ENCODE assay signal across 10 cellular contexts in genomic region chr19:4378886-4379285, GRCh38. TPM values are rescaled to one million over a fixed set of nuclear protein-coding genes. Genes with fewer than 3 reads are reported as not detected.
DNase-seq lines count a peak whose midpoint lies in the region; ATAC-seq, FAIRE-seq and TF ChIP-seq lines count a peak whose summit lies in the region.
"Had no signal": no experiment of that assay in that cellular context is flagged by ENCODE, and none has a peak within 500 bp of the region (broad histone marks: within the 10 kb centered on the region; RNA-seq: fewer than 3 reads in every experiment).

No MANE protein-coding gene starts in this region.

- H2AFZ ChIP-seq in HCT116 (ENCODE audit: low read depth, low read length, poor library complexity, severe bottlenecking) = no peak overlapping the region
- H2AFZ ChIP-seq in K562 (ENCODE audit: low read depth, low read length) = no peak overlapping the region
- no peak overlapping the region for H2AFZ ChIP-seq in neural progenitor cell (replicated peaks)

- no peaks in the 10 kb centered on the region for H3K9me3 ChIP-seq in CD4-positive, alpha-beta memory T cell (ENCODE audit: control insufficient read depth in 1 of 2, low read length in 2 of 2)
- no peaks in the 10 kb centered on the region for H3K9me3 ChIP-seq in HCT116 (ENCODE audit: control insufficient read depth in 1 of 2, insufficient read depth in 1 of 2, low read depth in 1 of 2, low read length in 2 of 2)
- no peaks in the 10 kb centered on the region for H3K9me3 ChIP-seq in K562 (replicated peaks; ENCODE audit: control insufficient read depth, insufficient read depth, low read depth, low read length)
- H3K9me3 ChIP-seq in neural progenitor cell (ENCODE audit: low read depth) = no peaks in the 10 kb centered on the region

- intact Hi-C loops in CD4-positive, alpha-beta memory T cell (cut with micrococcal nuclease) = no loop called here
- intact Hi-C loops in HCT116 (cut with micrococcal nuclease) = no loop called here
- intact Hi-C loops in K562 (cut with micrococcal nuclease) = no loop called here
- intact Hi-C loops in dorsolateral prefrontal cortex (cut with DNase I) = no loop called here

- H3K27me3 ChIP-seq in CD4-positive, alpha-beta memory T cell (ENCODE audit: insufficient read depth, low read length) = no peaks in the 10 kb centered on the region
- H3K27me3 ChIP-seq in HCT116 (ENCODE audit: insufficient read depth, low read length) (no peaks in the 10 kb centered on the region), K562 (ENCODE audit: control insufficient read depth in 2 of 2, insufficient read depth in 2 of 2, low read length in 2 of 2) (no peaks in the 10 kb centered on the region), neural progenitor cell (no peaks in the 10 kb centered on the region), dorsolateral prefrontal cortex (no peaks in the 10 kb centered on the region)

- in situ Hi-C loops in K562 (cut with MboI) = no loop called here

- no peak for DNase-seq in CD4-positive, alpha-beta memory T cell
- DNase-seq in HCT116 (ENCODE audit: low read depth, low spot score) = no peak
- DNase-seq in K562 (ENCODE audit: extremely low read depth in 1 of 4, low spot score in 3 of 4) = no peak
- DNase-seq in neural progenitor cell (ENCODE audit: low spot score) = no peak
- no peak for DNase-seq in NCI-H510A (lab: John Stamatoyannopoulos, UW)
- DNase-seq in dorsolateral prefrontal cortex = no peak
- DNase-seq: DMS 273 treated with DMSO at 0.1 percent for 48 hours, NCI-H774 had no signal

- no peak overlapping the region for H3K4me3 ChIP-seq in CD4-positive, alpha-beta memory T cell (ENCODE audit: low read length in 2 of 2)
- H3K4me3 ChIP-seq in HCT116 (replicated peaks in 1 of 2; ENCODE audit: low read depth in 1 of 2, low read length in 2 of 2) = no peak overlapping the region
- H3K4me3 ChIP-seq in K562 = no peak overlapping the region
- no peak overlapping the region for H3K4me3 ChIP-seq in neural progenitor cell
- no peak overlapping the region for H3K4me3 ChIP-seq in dorsolateral prefrontal cortex

- no peak for TF ChIP-seq POLR2A in HCT116 (IDR thresholded peaks at IDR 0.05; ENCODE audit: borderline replicate concordance, extremely low read depth, insufficient read depth, insufficient read length)
- TF ChIP-seq POLR2A in K562 (conservative IDR thresholded peaks at IDR 0.05) = no peak

- H3K9me3 Mint-ChIP-seq in CD4-positive, alpha-beta memory T cell = no peaks in the 10 kb centered on the region
- no peaks in the 10 kb centered on the region for H3K9me3 Mint-ChIP-seq in neural progenitor cell

- FAIRE-seq in K562 (lab: Jason Lieb, UNC) = no peak

- peak overlapping the region; percentile 88 to 99 (median 98) for H3K27ac Mint-ChIP-seq in CD4-positive, alpha-beta memory T cell
- H3K27ac Mint-ChIP-seq in neural progenitor cell = peak overlapping the region; percentile 44

- BruUV-seq in HCT116 (replicated peaks; lab: Mats Ljungman, UMichigan) (no TSS peak), K562 (replicated peaks; lab: Mats Ljungman, UMichigan) (no TSS peak)

- no peak for TF ChIP-seq EP300 in K562 (IDR thresholded peaks at IDR 0.05; ENCODE audit: low read length)

- POLR2A ChIA-PET in CD4-positive, alpha-beta memory T cell (lab: Charles Lee; ENCODE audit: partially characterized antibody) = interaction anchor here (2.1 to 2.4 kb wide), 2 partner anchors 9 to 23 kb away, joined by 12 to 22 read pairs; partner anchors contain the start of gene CHAF1A
- POLR2A ChIA-PET in HCT116 (lab: Charles Lee) (no interaction called here), K562 (lab: Yijun Ruan, JAX) (interaction anchor here (1.0 to 4.1 kb wide), 3 partner anchors 9 to 16 kb away, joined by 3 to 16 read pairs (median 6); no protein-coding TSS in a partner anchor)

- peak overlapping the region; percentile 78 for H3K27ac ChIP-seq in CD4-positive, alpha-beta memory T cell (ENCODE audit: low read depth, low read length)
- H3K27ac ChIP-seq in HCT116 (ENCODE audit: low read depth, low read length) (no peak overlapping the region), K562 (ENCODE audit: extremely low read depth, low read depth, low read length) (no peak overlapping the region), neural progenitor cell (no peak overlapping the region), dorsolateral prefrontal cortex (peak overlapping the region in 7 of 59 donors; percentile 5 to 56 (median 41))

- peaks cover 73% of the 10 kb centered on the region for H3K4me1 ChIP-seq in CD4-positive, alpha-beta memory T cell (ENCODE audit: insufficient read depth, low read length)
- H3K4me1 ChIP-seq in HCT116 (ENCODE audit: control insufficient read depth in 1 of 2, insufficient read depth in 2 of 2, low read length in 2 of 2) (peaks cover 63 to 74% of the 10 kb centered on the region in 2 experiments), K562 (replicated peaks in 1 of 2; ENCODE audit: control insufficient read depth in 2 of 2, insufficient read depth in 2 of 2, low read length in 2 of 2) (peaks cover 65 to 84% of the 10 kb centered on the region in 2 experiments), neural progenitor cell (peaks cover 23% of the 10 kb centered on the region)

- peaks cover 2 to 9% of the 10 kb centered on the region in 2 donors for H3K36me3 Mint-ChIP-seq in CD4-positive, alpha-beta memory T cell
- peaks cover 4% of the 10 kb centered on the region for H3K36me3 Mint-ChIP-seq in neural progenitor cell

- H4K20me1 ChIP-seq in HCT116 (ENCODE audit: insufficient read depth) (peaks cover 3% of the 10 kb centered on the region; the same call in 1 of the 2 replicates), K562 (replicated peaks; ENCODE audit: control insufficient read depth, insufficient read depth, low read length) (peaks cover 21% of the 10 kb centered on the region), neural progenitor cell (ENCODE audit: low read depth) (peaks cover 68% of the 10 kb centered on the region)

- H3K36me3 ChIP-seq in CD4-positive, alpha-beta memory T cell (ENCODE audit: insufficient read depth, low read length) = peaks cover 5% of the 10 kb centered on the region
- no peaks in the 10 kb centered on the region for H3K36me3 ChIP-seq in HCT116 (ENCODE audit: control insufficient read depth in 1 of 2, insufficient read depth in 2 of 2, low read length in 2 of 2)
- peaks cover 44% of the 10 kb centered on the region; the same call in 2 of the 3 replicates for H3K36me3 ChIP-seq in K562 (ENCODE audit: control insufficient read depth, insufficient read depth, low read length)
- H3K36me3 ChIP-seq in neural progenitor cell = no peaks in the 10 kb centered on the region

- H3K9ac ChIP-seq in HCT116 (ENCODE audit: low read length) (no peak overlapping the region), K562 (ENCODE audit: insufficient read depth in 1 of 2, low read depth in 2 of 2, low read length in 2 of 2) (no peak overlapping the region; a peak in 1 of 4 replicates), neural progenitor cell (no peak overlapping the region)

- H3F3A ChIP-seq in neural progenitor cell (ENCODE audit: low read depth) = peaks cover 13% of the 10 kb centered on the region

- TF ChIP-seq RAD21 in HCT116 (IDR thresholded peaks at IDR 0.05; ENCODE audit: low read depth) (no peak), K562 (CRISPR knock-in tag; conservative IDR thresholded peaks at IDR 0.05 in 1 of 2, IDR thresholded peaks at IDR 0.05 in 1 of 2) (no peak)

- ATAC-seq in HCT116 (no peak), K562 (no peak), GM21381 (IDR thresholded peaks at IDR 0.05; ENCODE audit: unreplicated experiment) (no peak)
- no peak for ATAC-seq in activated CD4-positive, CD25-positive, alpha-beta regulatory T cell treated with anti-CD3 and anti-CD28 coated beads, Interleukin-2, amount 50 U/mL, for 24 hours

- TF ChIP-seq CTCF in HCT116 (IDR thresholded peaks at IDR 0.05 in 2 of 3, conservative IDR thresholded peaks at IDR 0.05 in 1 of 3; ENCODE audit: borderline replicate concordance in 1 of 3, insufficient read depth in 1 of 3, low read depth in 2 of 3, low read length in 2 of 3) (no peak), K562 (IDR thresholded peaks at IDR 0.05 in 2 of 3, conservative IDR thresholded peaks at IDR 0.05 in 1 of 3; ENCODE audit: insufficient read depth in 2 of 3, low read depth in 1 of 3, low read length in 3 of 3) (no peak), neural progenitor cell (IDR thresholded peaks at IDR 0.05) (no peak), dorsolateral prefrontal cortex (IDR thresholded peaks at IDR 0.05 in 54 of 56, conservative IDR thresholded peaks at IDR 0.05 in 2 of 56; ENCODE audit: low read depth in 1 of 56, partially characterized antibody in 56 of 56) (no peak)

- H3K9me2 ChIP-seq in HCT116 (ENCODE audit: insufficient read depth) = no peaks in the 10 kb centered on the region

- H3K27me3 Mint-ChIP-seq in CD4-positive, alpha-beta memory T cell = no peaks in the 10 kb centered on the region
- H3K27me3 Mint-ChIP-seq in neural progenitor cell (ENCODE audit: insufficient read depth, low read depth) = peaks cover 5% of the 10 kb centered on the region

- CTCF ChIA-PET in CD4-positive, alpha-beta memory T cell (lab: Charles Lee; ENCODE audit: partially characterized antibody) = interaction anchor here (1.6 to 2.8 kb wide), 2 partner anchors 9 to 21 kb away, joined by 4 to 15 read pairs; partner anchors contain the start of gene SH3GL1
- CTCF ChIA-PET in HCT116 (lab: Charles Lee) (no interaction called here), K562 (lab: Yijun Ruan, JAX; ENCODE audit: low intra/inter-chr PET ratio) (no interaction called here)

- H3K4me2 ChIP-seq in HCT116 (ENCODE audit: low read length) (peak overlapping the region; percentile 50), K562 (ENCODE audit: insufficient read depth, low read length) (no peak overlapping the region), neural progenitor cell (no peak overlapping the region)

- WGBS in K562 (ENCODE audit: insufficient coverage, low coverage, missing lambda C conversion rate) = 89% methylated on average over 11 of the region's 11 CpGs

- H3K4me1 Mint-ChIP-seq in CD4-positive, alpha-beta memory T cell = peaks cover 27 to 69% (median 46%) of the 10 kb centered on the region in 4 donors
- H3K4me1 Mint-ChIP-seq in neural progenitor cell = peaks cover 44% of the 10 kb centered on the region

- H3K79me2 ChIP-seq in HCT116 (ENCODE audit: insufficient read depth, low read length) = peaks cover 80% of the 10 kb centered on the region
- peaks cover 88% of the 10 kb centered on the region for H3K79me2 ChIP-seq in K562 (ENCODE audit: control insufficient read depth, insufficient read depth, low read length)
- peaks cover 48% of the 10 kb centered on the region for H3K79me2 ChIP-seq in neural progenitor cell (ENCODE audit: low read depth)

- peak overlapping the region in 7 of 8 donors; percentile 17 to 92 (median 87) for H3K4me3 Mint-ChIP-seq in CD4-positive, alpha-beta memory T cell
- no peak overlapping the region for H3K4me3 Mint-ChIP-seq in neural progenitor cell

- RAD21 ChIA-PET in HCT116 (lab: Charles Lee; ENCODE audit: low non-redundant PET in 1 of 2, low total read pairs in 2 of 2, uncharacterized antibody in 2 of 2, unreplicated experiment in 2 of 2) = no interaction called here

- H3K9me1 ChIP-seq in K562 (ENCODE audit: control insufficient read depth, insufficient read depth, low read length) = no peaks in the 10 kb centered on the region

RNA-seq across cellular contexts. Expression of gene SH3GL1, which starts 21.5 kb away (rescaled TPM):
- total RNA-seq in CD4-positive, alpha-beta memory T cell = 10 to 100 TPM; 40.1 to 45.6 TPM
- 10 to 100 TPM; 19.7 to 28.2 TPM for polyA plus RNA-seq in CD4-positive, alpha-beta memory T cell
- 86.0 TPM for total RNA-seq in HCT116 (2021; ENCODE audit: unreplicated experiment)
- 78.9 and 84.1 TPM in 2 replicates for polyA plus RNA-seq in HCT116 (2012)
- 74.6 and 119 TPM in 2 replicates for total RNA-seq in K562 (2011; cell fraction: chromatin; rRNA removed; ENCODE audit: low replicate concordance)
- total RNA-seq in K562 (2011; cell fraction: nucleolus; rRNA removed) = 59.7 and 60.0 TPM in 2 replicates
- total RNA-seq in K562 (2011; cell fraction: nucleoplasm; rRNA removed) = 58.7 and 78.3 TPM in 2 replicates
- 48.0 and 60.1 TPM in 2 replicates for total RNA-seq in K562 (2014; rRNA removed)
- total RNA-seq in K562 (2014; rRNA removed; fragmentation: Illumina TruSeq; extraction: Trizol) = 6.1 and 9.4 TPM in 2 replicates
- total RNA-seq in K562 (2015; rRNA removed; fragmentation: Illumina TruSeq; extraction: Trizol) = 28.6 and 29.1 TPM in 2 replicates
- total RNA-seq in K562 (2021) = 72.0 and 75.3 TPM in 2 replicates
- 25.7 and 44.0 TPM in 2 replicates for polyA plus RNA-seq in K562 (2011; rRNA removed)
- polyA plus RNA-seq in K562 (2011; cell fraction: cytosol; rRNA removed) = 41.8 and 96.4 TPM in 2 replicates
- 68.2 and 94.2 TPM in 2 replicates for polyA plus RNA-seq in K562 (2011; cell fraction: nucleus; rRNA removed)
- 51.2 and 58.7 TPM in 2 replicates for polyA plus RNA-seq in K562 (2012)
- polyA plus RNA-seq in K562 (2014; fragmentation: Illumina TruSeq; extraction: Trizol) = 25.5 and 57.0 TPM in 2 replicates
- 1 to 10 TPM; 1.7 to 2.1 TPM for polyA plus RNA-seq in K562 (2014; fragmentation: Nextera tagmentation; extraction: Ambion mirVana)
- 58.5 and 64.7 TPM in 2 replicates for polyA plus RNA-seq in K562 (2014; rRNA removed)
- polyA minus RNA-seq in K562 (2011; rRNA and poly(A)+ RNA removed) = 8.2 and 13.7 TPM in 2 replicates
- 31.3 and 36.5 TPM in 2 replicates for polyA minus RNA-seq in K562 (2011; cell fraction: cytosol; rRNA and poly(A)+ RNA removed)
- 17.4 and 22.5 TPM in 2 replicates for polyA minus RNA-seq in K562 (2011; cell fraction: nucleus; rRNA and poly(A)+ RNA removed)
- 25.3 and 87.0 TPM in 2 replicates for total RNA-seq in neural progenitor cell (ENCODE audit: low replicate concordance)
- total RNA-seq in dorsolateral prefrontal cortex = 10 to 100 TPM; 34.0 to 85.4 (median 48.4) TPM

RNA-seq across cellular contexts. Expression of gene CHAF1A, which starts 23.6 kb away (rescaled TPM):
- 10 to 100 TPM; 13.9 to 18.1 TPM for total RNA-seq in CD4-positive, alpha-beta memory T cell
- 1 to 10 TPM; 2.8 to 4.5 TPM for polyA plus RNA-seq in CD4-positive, alpha-beta memory T cell
- total RNA-seq in HCT116 (2021; ENCODE audit: unreplicated experiment) (69.9 TPM), K562 (2014; rRNA removed) (61.1 and 78.3 TPM in 2 replicates), K562 (2014; rRNA removed; fragmentation: Illumina TruSeq; extraction: Trizol) (32.5 and 42.6 TPM in 2 replicates), K562 (2015; rRNA removed; fragmentation: Illumina TruSeq; extraction: Trizol) (51.4 and 51.8 TPM in 2 replicates), K562 (2021) (78.6 and 86.9 TPM in 2 replicates), neural progenitor cell (ENCODE audit: low replicate concordance) (37.5 and 82.1 TPM in 2 replicates), dorsolateral prefrontal cortex (10 to 100 TPM in 102 of 120 experiments, 1 to 10 TPM in 18; 6.7 to 22.2 (median 13.1) TPM)
- 31.9 and 32.2 TPM in 2 replicates for polyA plus RNA-seq in HCT116 (2012)
- total RNA-seq in K562 (2011; cell fraction: chromatin; rRNA removed; ENCODE audit: low replicate concordance) = 122 and 169 TPM in 2 replicates
- total RNA-seq in K562 (2011; cell fraction: nucleolus; rRNA removed) = 101 and 121 TPM in 2 replicates
- total RNA-seq in K562 (2011; cell fraction: nucleoplasm; rRNA removed) = 83.4 and 88.4 TPM in 2 replicates
- polyA plus RNA-seq in K562 (2011; rRNA removed) (32.0 and 35.3 TPM in 2 replicates), K562 (2014; fragmentation: Illumina TruSeq; extraction: Trizol) (45.2 and 59.3 TPM in 2 replicates), K562 (2014; fragmentation: Nextera tagmentation; extraction: Ambion mirVana) (1 to 10 TPM; 1.6 to 2.1 TPM), K562 (2014; rRNA removed) (65.4 and 73.4 TPM in 2 replicates)
- 33.8 and 95.9 TPM in 2 replicates for polyA plus RNA-seq in K562 (2011; cell fraction: cytosol; rRNA removed)
- 46.7 and 100 TPM in 2 replicates for polyA plus RNA-seq in K562 (2011; cell fraction: nucleus; rRNA removed)
- polyA plus RNA-seq in K562 (2012) = 65.6 and 65.8 TPM in 2 replicates
- polyA minus RNA-seq in K562 (2011; rRNA and poly(A)+ RNA removed) = 33.8 and 38.5 TPM in 2 replicates
- polyA minus RNA-seq in K562 (2011; cell fraction: cytosol; rRNA and poly(A)+ RNA removed) = 43.1 and 61.4 TPM in 2 replicates
- polyA minus RNA-seq in K562 (2011; cell fraction: nucleus; rRNA and poly(A)+ RNA removed) = 35.1 and 42.1 TPM in 2 replicates

RNA-seq across cellular contexts. Expression of gene MPND, which starts 35.5 kb away (rescaled TPM):
- 10 to 100 TPM; 24.7 to 27.0 TPM for total RNA-seq in CD4-positive, alpha-beta memory T cell
- polyA plus RNA-seq in CD4-positive, alpha-beta memory T cell = 1 to 10 TPM; 3.5 to 9.2 TPM
- total RNA-seq in HCT116 (2021; ENCODE audit: unreplicated experiment) (24.3 TPM), K562 (2014; rRNA removed) (3.6 and 5.7 TPM in 2 replicates), K562 (2014; rRNA removed; fragmentation: Illumina TruSeq; extraction: Trizol) (1.5 and 1.9 TPM in 2 replicates), K562 (2015; rRNA removed; fragmentation: Illumina TruSeq; extraction: Trizol) (7.8 and 8.0 TPM in 2 replicates), K562 (2021) (14.0 and 16.2 TPM in 2 replicates), neural progenitor cell (ENCODE audit: low replicate concordance) (10.6 and 30.4 TPM in 2 replicates), dorsolateral prefrontal cortex (10 to 100 TPM; 18.9 to 61.6 (median 32.9) TPM)
- polyA plus RNA-seq in HCT116 (2012) = 22.9 and 27.3 TPM in 2 replicates
- total RNA-seq in K562 (2011; cell fraction: chromatin; rRNA removed; ENCODE audit: low replicate concordance) = 6.5 and 16.7 TPM in 2 replicates
- 12.6 and 12.8 TPM in 2 replicates for total RNA-seq in K562 (2011; cell fraction: nucleolus; rRNA removed)
- total RNA-seq in K562 (2011; cell fraction: nucleoplasm; rRNA removed) = 6.2 and 6.5 TPM in 2 replicates
- polyA plus RNA-seq in K562 (2011; rRNA removed) (3.9 and 4.3 TPM in 2 replicates), K562 (2014; fragmentation: Illumina TruSeq; extraction: Trizol) (5.5 and 7.6 TPM in 2 replicates), K562 (2014; fragmentation: Nextera tagmentation; extraction: Ambion mirVana) (1 to 10 TPM in 1 of 2 experiments, under 1 TPM in 1; 0.25 to 1.3 TPM), K562 (2014; rRNA removed) (5.7 and 9.4 TPM in 2 replicates)
- 4.7 and 8.9 TPM in 2 replicates for polyA plus RNA-seq in K562 (2011; cell fraction: cytosol; rRNA removed)
- 4.8 and 7.2 TPM in 2 replicates for polyA plus RNA-seq in K562 (2011; cell fraction: nucleus; rRNA removed)
- 13.5 and 16.5 TPM in 2 replicates for polyA plus RNA-seq in K562 (2012)
- polyA minus RNA-seq in K562 (2011; rRNA and poly(A)+ RNA removed) = 1.3 and 1.9 TPM in 2 replicates
- 8.7 and 9.4 TPM in 2 replicates for polyA minus RNA-seq in K562 (2011; cell fraction: cytosol; rRNA and poly(A)+ RNA removed)
- 3.2 and 4.0 TPM in 2 replicates for polyA minus RNA-seq in K562 (2011; cell fraction: nucleus; rRNA and poly(A)+ RNA removed)

RNA-seq across cellular contexts. Expression of gene STAP2, which starts 40.3 kb away (rescaled TPM):
- total RNA-seq in CD4-positive, alpha-beta memory T cell = 1 to 10 TPM in 1 of 2 experiments, under 1 TPM in 1; 0.86 to 2.4 TPM
- 1 to 10 TPM; 2.1 to 2.6 TPM for polyA plus RNA-seq in CD4-positive, alpha-beta memory T cell
- total RNA-seq in HCT116 (2021; ENCODE audit: unreplicated experiment) (2.1 TPM), K562 (2014; rRNA removed) (4.3 and 7.8 TPM in 2 replicates), K562 (2014; rRNA removed; fragmentation: Illumina TruSeq; extraction: Trizol) (2.3 and 3.9 TPM in 2 replicates), K562 (2015; rRNA removed; fragmentation: Illumina TruSeq; extraction: Trizol) (3.5 and 4.5 TPM in 2 replicates), K562 (2021) (5.7 and 8.2 TPM in 2 replicates), neural progenitor cell (ENCODE audit: low replicate concordance) (5.7 and 6.8 TPM in 2 replicates), dorsolateral prefrontal cortex (10 to 100 TPM in 2 of 120 experiments, 1 to 10 TPM in 115, under 1 TPM in 3; 0.51 to 10.8 (median 3.9) TPM)
- polyA plus RNA-seq in HCT116 (2012) = 2.4 and 2.5 TPM in 2 replicates
- total RNA-seq in K562 (2011; cell fraction: chromatin; rRNA removed; ENCODE audit: low replicate concordance) = 2.7 and 6.6 TPM in 2 replicates
- total RNA-seq in K562 (2011; cell fraction: nucleolus; rRNA removed) = 8.7 and 10.8 TPM in 2 replicates
- 4.0 and 6.0 TPM in 2 replicates for total RNA-seq in K562 (2011; cell fraction: nucleoplasm; rRNA removed)
- polyA plus RNA-seq in K562 (2011; rRNA removed) (4.3 and 4.7 TPM in 2 replicates), K562 (2014; fragmentation: Illumina TruSeq; extraction: Trizol) (5.3 and 5.4 TPM in 2 replicates), K562 (2014; fragmentation: Nextera tagmentation; extraction: Ambion mirVana) (1 to 10 TPM; 1.2 to 3.6 TPM), K562 (2014; rRNA removed) (5.8 and 9.8 TPM in 2 replicates)
- polyA plus RNA-seq in K562 (2011; cell fraction: cytosol; rRNA removed) = 5.4 and 13.5 TPM in 2 replicates
- polyA plus RNA-seq in K562 (2011; cell fraction: nucleus; rRNA removed) = 5.6 and 10.5 TPM in 2 replicates
- polyA plus RNA-seq in K562 (2012) = 1.4 and 4.8 TPM in 2 replicates
- polyA minus RNA-seq in K562 (2011; rRNA and poly(A)+ RNA removed) = 1.2 and 3.1 TPM in 2 replicates
- 2.0 and 2.6 TPM in 2 replicates for polyA minus RNA-seq in K562 (2011; cell fraction: cytosol; rRNA and poly(A)+ RNA removed)
- polyA minus RNA-seq in K562 (2011; cell fraction: nucleus; rRNA and poly(A)+ RNA removed) = 1.1 and 3.2 TPM in 2 replicates
